24 cellular contexts compared by ENCODE assay signal in genomic region chrX:32788936-32789335, GRCh38.
"Had no signal": no experiment of that assay in that cellular context is flagged by ENCODE, and none has a peak within 500 bp of the region (broad histone marks: within the 10 kb centered on the region; RNA-seq: fewer than 3 reads in every experiment).

No MANE protein-coding gene starts in this region.

- H3K9me3 ChIP-seq: neutrophil, pancreas, prostate gland, right lobe of liver, sigmoid colon, stomach, thoracic aorta, thyroid gland, tibial nerve, upper lobe of left lung, vagina had no signal

- H3K4me1 ChIP-seq: pancreas, prostate gland, right lobe of liver, stomach, thyroid gland, tibial nerve, upper lobe of left lung, vagina had no signal

- H3K36me3 ChIP-seq: neutrophil, pancreas, prostate gland, right lobe of liver, sigmoid colon, stomach, thoracic aorta, thyroid gland, tibial nerve, upper lobe of left lung, vagina had no signal

- DNase-seq: naive thymus-derived CD8-positive, alpha-beta T cell; nephron progenitor cell; nucleus accumbens; pancreas; right cardiac atrium; right lobe of liver; sigmoid colon; stimulated activated CD4-positive, alpha-beta T cell treated with anti-CD3 and anti-CD28 coated beads, Interleukin-15, amount 100 ng/mL, for 24 hours; stimulated activated CD4-positive, alpha-beta T cell treated with anti-CD3 and anti-CD28 coated beads, Interleukin-2, amount 100 ng/mL, for 24 hours; stimulated activated CD4-positive, alpha-beta T cell treated with anti-CD3 and anti-CD28 coated beads, Interleukin-2, amount 100 ng/mL, for 48 hours; stimulated activated CD4-positive, alpha-beta T cell treated with anti-CD3 and anti-CD28 coated beads, Interleukin-4, amount 100 ng/mL, for 24 hours; stimulated activated naive B cell treated with anti-CD40 and anti-IgM and Interleukin-4, amounts not matched to agents 10 μg/mL and 1 μg/mL and 100 μg/mL, for 72 hours; stimulated activated naive CD4-positive, alpha-beta T cell treated with Interleukin-2 at 50 U/mL for 16 hours; stomach; thyroid gland; upper lobe of left lung had no signal

- H3K27me3 ChIP-seq: neutrophil, right lobe of liver, sigmoid colon, stomach, thyroid gland, upper lobe of left lung, vagina had no signal

- ATAC-seq: naive thymus-derived CD8-positive, alpha-beta T cell; natural killer cell treated with Interleukin-12 subunit alpha and Interleukin-12 subunit beta and Interleukin-15 and Interleukin-18, amount 100 ng/mL, for 72 hours; pancreas; right cardiac atrium; right lobe of liver; stimulated activated effector memory CD8-positive, alpha-beta T cell treated with anti-CD3 and anti-CD28 coated beads, Interleukin-12 subunit alpha, Interleukin-12 subunit beta, amount 100 ng/mL, for 72 hours; stimulated activated naive B cell treated with anti-CD40 and anti-IgM and Interleukin-4, amounts not matched to agents 10 μg/mL and 1 μg/mL and 100 μg/mL, for 72 hours had no signal

- H3K27ac ChIP-seq: neutrophil, pancreas, prostate gland, right lobe of liver, sigmoid colon, skin epidermis, stomach, thoracic aorta, thyroid gland, tibial nerve, upper lobe of left lung, vagina had no signal

- H3K4me3 ChIP-seq: pancreas, prostate gland, right lobe of liver, sigmoid colon, skin epidermis, stomach, thoracic aorta, thyroid gland, tibial nerve, upper lobe of left lung, vagina had no signal
